2 cellular contexts compared by ENCODE assay signal in genomic region chr7:7351156-7351555, GRCh38.
TF ChIP-seq lines count a peak whose summit lies in the region.

No MANE protein-coding gene starts in this region.

TF ChIP-seq in H1, 55 proteins besides CTCF, POLR2A, EP300 and RAD21:
- TF ChIP-seq TCF12 (IDR thresholded peaks at IDR 0.05; ENCODE audit: low read depth, low read length), result no peak
- TF ChIP-seq KDM4A (IDR thresholded peaks at IDR 0.05; ENCODE audit: low read depth, low read length, severe bottlenecking), result no peak
- no peak for TF ChIP-seq HDAC2 (IDR thresholded peaks at IDR 0.05; ENCODE audit: borderline replicate concordance in 1 of 2, low read depth in 2 of 2, low read length in 2 of 2)
- TF ChIP-seq CBX8 (IDR thresholded peaks at IDR 0.05; ENCODE audit: borderline replicate concordance, low read depth, low read length), result no peak
- TF ChIP-seq NANOG (IDR thresholded peaks at IDR 0.05; ENCODE audit: insufficient read depth, low read depth, low read length, poor library complexity, severe bottlenecking), result no peak
- no peak for TF ChIP-seq CBX5 (IDR thresholded peaks at IDR 0.05; ENCODE audit: low read depth, low read length)
- TF ChIP-seq E2F6 (IDR thresholded peaks at IDR 0.05), result no peak
- no peak for TF ChIP-seq KDM1A (IDR thresholded peaks at IDR 0.05; ENCODE audit: borderline replicate concordance, low read length)
- TF ChIP-seq KDM5A (IDR thresholded peaks at IDR 0.05; ENCODE audit: low read length), result no peak
- TF ChIP-seq BACH1 (IDR thresholded peaks at IDR 0.05; ENCODE audit: low read length), result no peak
- no peak for TF ChIP-seq SP1 (IDR thresholded peaks at IDR 0.05; ENCODE audit: low read depth, low read length)
- no peak for TF ChIP-seq SUZ12 (IDR thresholded peaks at IDR 0.05; ENCODE audit: low read length)
- TF ChIP-seq USF2 (IDR thresholded peaks at IDR 0.05; ENCODE audit: low read length), result no peak
- no peak for TF ChIP-seq YY1 (IDR thresholded peaks at IDR 0.05; ENCODE audit: low read depth, low read length)
- no peak for TF ChIP-seq SP4 (IDR thresholded peaks at IDR 0.05; ENCODE audit: low read length)
- no peak for TF ChIP-seq BCL11A (IDR thresholded peaks at IDR 0.05; ENCODE audit: low read depth in 2 of 2, low read length in 2 of 2)
- no peak for TF ChIP-seq RFX5 (IDR thresholded peaks at IDR 0.05; ENCODE audit: borderline replicate concordance, low read depth, low read length)

TF ChIP-seq in HepG2, 621 proteins besides CTCF, POLR2A, EP300 and RAD21:
- TF ChIP-seq ZNF446 (CRISPR knock-in tag; IDR thresholded peaks at IDR 0.05) (no peak), ZBTB8A (CRISPR knock-in tag; IDR thresholded peaks at IDR 0.05; ENCODE audit: borderline replicate concordance, low read depth) (no peak), ADNP (CRISPR knock-in tag; IDR thresholded peaks at IDR 0.05) (no peak), ATRX (CRISPR knock-in tag; IDR thresholded peaks at IDR 0.05; ENCODE audit: borderline replicate concordance) (no peak), ZNF841 (CRISPR knock-in tag; IDR thresholded peaks at IDR 0.05; ENCODE audit: borderline replicate concordance) (no peak), BCLAF1 (IDR thresholded peaks at IDR 0.05) (no peak), ZNF275 (CRISPR knock-in tag; IDR thresholded peaks at IDR 0.05; ENCODE audit: borderline replicate concordance) (no peak), PATZ1 (CRISPR knock-in tag; IDR thresholded peaks at IDR 0.05) (no peak), KLF6 (CRISPR knock-in tag; IDR thresholded peaks at IDR 0.05) (no peak)
